ENCODE assay signal across 8 cellular contexts in the genomic region with DNA sequence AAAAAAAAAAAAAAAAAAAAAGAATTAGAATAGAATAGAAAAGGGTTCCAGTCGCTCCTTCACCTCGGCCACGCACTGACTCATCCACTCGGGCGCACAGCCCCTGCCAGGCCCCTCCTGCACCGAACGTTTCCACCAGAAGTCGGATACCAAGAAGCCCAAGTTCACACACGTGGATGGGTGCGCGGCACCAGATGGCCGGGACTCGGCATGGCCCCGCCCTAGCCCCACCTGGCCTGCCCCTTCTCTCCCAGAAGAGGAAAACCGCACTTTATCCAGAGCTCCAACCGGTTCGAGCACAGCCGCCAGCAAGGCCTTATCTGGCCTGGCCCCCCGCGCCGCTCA. TPM values are rescaled to one million over a fixed set of nuclear protein-coding genes. Genes with fewer than 3 reads are reported as not detected.
DNase-seq lines count a peak whose midpoint lies in the region; ATAC-seq, FAIRE-seq and TF ChIP-seq lines count a peak whose summit lies in the region.
"Had no signal": no experiment of that assay in that cellular context is flagged by ENCODE, and none has a peak within 500 bp of the region (broad histone marks: within the 10 kb centered on the region; RNA-seq: fewer than 3 reads in every experiment).

No MANE protein-coding gene starts in this region.

- H3K9me3 Mint-ChIP-seq in stimulated activated effector memory CD8-positive, alpha-beta T cell treated with anti-CD3 and anti-CD28 coated beads, Interleukin-12 subunit alpha, Interleukin-12 subunit beta, amount 100 ng/mL, for 72 hours = peaks cover 2% of the 10 kb centered on the region

- H3K9me3 ChIP-seq in HAP-1 = no peaks in the 10 kb centered on the region
- no peaks in the 10 kb centered on the region for H3K9me3 ChIP-seq in SK-N-MC (ENCODE audit: low read depth, low read length)
- no peaks in the 10 kb centered on the region for H3K9me3 ChIP-seq in esophagus muscularis mucosa
- no peaks in the 10 kb centered on the region for H3K9me3 ChIP-seq in BE2C

- WGBS in esophagus muscularis mucosa = 9% methylated on average over 20 of the region's 21 CpGs

- peaks cover 35% of the 10 kb centered on the region for H3K4me1 Mint-ChIP-seq in stimulated activated effector memory CD8-positive, alpha-beta T cell treated with anti-CD3 and anti-CD28 coated beads, Interleukin-12 subunit alpha, Interleukin-12 subunit beta, amount 100 ng/mL, for 72 hours

- no peak for ATAC-seq in stimulated activated effector memory CD8-positive, alpha-beta T cell treated with anti-CD3 and anti-CD28 coated beads, Interleukin-12 subunit alpha, Interleukin-12 subunit beta, amount 100 ng/mL, for 72 hours
- no peak for ATAC-seq in GM21723 (IDR thresholded peaks at IDR 0.05; ENCODE audit: unreplicated experiment)

- peak overlapping the region; percentile 80 for H3K4me3 Mint-ChIP-seq in stimulated activated effector memory CD8-positive, alpha-beta T cell treated with anti-CD3 and anti-CD28 coated beads, Interleukin-12 subunit alpha, Interleukin-12 subunit beta, amount 100 ng/mL, for 72 hours

- H3K27me3 ChIP-seq in HAP-1 (ENCODE audit: low read depth) (no peaks in the 10 kb centered on the region), esophagus muscularis mucosa (peaks cover 0 to 72% (median 19%) of the 10 kb centered on the region in 4 donors), BE2C (no peaks in the 10 kb centered on the region; the same call in 1 of the 2 replicates)

- DNase-seq in HAP-1 (ENCODE audit: low spot score in 2 of 2) = peak; percentile 50 to 81
- DNase-seq in SK-N-MC (ENCODE audit: low read depth, low spot score) = no peak
- no peak for DNase-seq in esophagus muscularis mucosa (ENCODE audit: extremely low spot score)
- DNase-seq in stimulated activated effector memory CD8-positive, alpha-beta T cell treated with anti-CD3 and anti-CD28 coated beads, Interleukin-12 subunit alpha, Interleukin-12 subunit beta, amount 100 ng/mL, for 72 hours (ENCODE audit: low spot score in 2 of 2) = no peak
- DNase-seq in GM12892 (ENCODE audit: insufficient read length) = no peak
- no peak for DNase-seq in BE2C
- DNase-seq: NCI-H1092 had no signal

- peaks cover 32% of the 10 kb centered on the region for H3K4me1 ChIP-seq in HAP-1
- peaks cover 27 to 56% (median 45%) of the 10 kb centered on the region in 4 donors for H3K4me1 ChIP-seq in esophagus muscularis mucosa
- H3K4me1 ChIP-seq in BE2C = peaks cover 3% of the 10 kb centered on the region; the same call in 1 of the 2 replicates

- TF ChIP-seq POLR2A in esophagus muscularis mucosa (IDR thresholded peaks at IDR 0.05; ENCODE audit: low read depth) (no peak), GM12892 (IDR thresholded peaks at IDR 0.05; ENCODE audit: low read depth, low read length) (no peak)

- H3K27ac Mint-ChIP-seq in stimulated activated effector memory CD8-positive, alpha-beta T cell treated with anti-CD3 and anti-CD28 coated beads, Interleukin-12 subunit alpha, Interleukin-12 subunit beta, amount 100 ng/mL, for 72 hours = no peak overlapping the region

- intact Hi-C loops in esophagus muscularis mucosa (cut with DNase I) = no loop called here

- peak overlapping the region; percentile 27 for H3K4me3 ChIP-seq in HAP-1
- peak overlapping the region; percentile 80 for H3K4me3 ChIP-seq in SK-N-MC
- H3K4me3 ChIP-seq in esophagus muscularis mucosa = peak overlapping the region; percentile 53 to 67 (median 54)
- no peak overlapping the region for H3K4me3 ChIP-seq in BE2C (ENCODE audit: low read depth, low read length)

- TF ChIP-seq CTCF in esophagus muscularis mucosa (IDR thresholded peaks at IDR 0.05) (no peak), BE2C (IDR thresholded peaks at IDR 0.05; ENCODE audit: low read depth, low read length) (no peak)

- no peak for TF ChIP-seq EP300 in esophagus muscularis mucosa (IDR thresholded peaks at IDR 0.05)

- no peak for FAIRE-seq in GM12892 (lab: Jason Lieb, UNC)

- H3K36me3 ChIP-seq in HAP-1 (replicated peaks) = 0 out of 2 replicates have a peak, but pooled peaks cover 4% of the 10 kb centered on the region
- no peaks in the 10 kb centered on the region for H3K36me3 ChIP-seq in SK-N-MC (ENCODE audit: insufficient read depth, low read length)
- peaks cover 0 to 9% (median 8%) of the 10 kb centered on the region in 4 donors for H3K36me3 ChIP-seq in esophagus muscularis mucosa
- no peaks in the 10 kb centered on the region for H3K36me3 ChIP-seq in BE2C

- H3K9ac ChIP-seq in SK-N-MC (ENCODE audit: insufficient read length) = no peak overlapping the region

- no peaks in the 10 kb centered on the region for H3K36me3 Mint-ChIP-seq in stimulated activated effector memory CD8-positive, alpha-beta T cell treated with anti-CD3 and anti-CD28 coated beads, Interleukin-12 subunit alpha, Interleukin-12 subunit beta, amount 100 ng/mL, for 72 hours

- in situ Hi-C loops in HAP-1 (cut with MboI; ENCODE audit: low sequenced_read_pairs) = loop anchor here (5.0 kb wide), 1 partner anchor 54 kb away; the partner anchor contains the start of gene SNAPC2

- H3K27ac ChIP-seq in SK-N-MC (no peak overlapping the region), esophagus muscularis mucosa (replicated peaks in 1 of 4) (no peak overlapping the region)

RNA-seq across cellular contexts. Expression of gene PRR36, which starts 5.9 kb away (rescaled TPM):
- under 1 TPM in 1 of 4 donors, not detected in 3; 0.52 TPM for total RNA-seq in esophagus muscularis mucosa
- not detected for polyA plus RNA-seq in GM12892 (2012; ENCODE audit: missing spikeins)
- polyA plus RNA-seq in BE2C (2012; ENCODE audit: insufficient read depth, insufficient read length, low read depth) = 5.3 TPM

RNA-seq across cellular contexts. Expression of gene LRRC8E, which starts 20.0 kb away (rescaled TPM):
- total RNA-seq in esophagus muscularis mucosa = 1 to 10 TPM in 1 of 4 donors, under 1 TPM in 2, not detected in 1; 0.33 to 1.0 (median 0.46) TPM
- polyA plus RNA-seq in GM12892 (2012; ENCODE audit: missing spikeins) = not detected
- polyA plus RNA-seq in BE2C (2012; ENCODE audit: insufficient read depth, insufficient read length, low read depth) = 0.45 TPM

RNA-seq across cellular contexts. Expression of gene MAP2K7, which starts 35.4 kb away (rescaled TPM):
- 10 to 100 TPM; 17.2 to 31.9 (median 24.5) TPM for total RNA-seq in esophagus muscularis mucosa
- 10.2 TPM for polyA plus RNA-seq in GM12892 (2012; ENCODE audit: missing spikeins)
- polyA plus RNA-seq in BE2C (2012; ENCODE audit: insufficient read depth, insufficient read length, low read depth) = 86.4 TPM

RNA-seq across cellular contexts. Expression of gene EVI5L, which starts 38.3 kb away (rescaled TPM):
- total RNA-seq in esophagus muscularis mucosa = 10 to 100 TPM; 19.9 to 42.0 (median 29.2) TPM
- 7.0 TPM for polyA plus RNA-seq in GM12892 (2012; ENCODE audit: missing spikeins)
- 22.4 TPM for polyA plus RNA-seq in BE2C (2012; ENCODE audit: insufficient read depth, insufficient read length, low read depth)

RNA-seq across cellular contexts. Expression of gene TGFBR3L, which starts 46.3 kb away (rescaled TPM):
- 1 to 10 TPM; 2.2 to 8.3 (median 6.1) TPM for total RNA-seq in esophagus muscularis mucosa
- not detected for polyA plus RNA-seq in GM12892 (2012; ENCODE audit: missing spikeins)
- 20.0 TPM for polyA plus RNA-seq in BE2C (2012; ENCODE audit: insufficient read depth, insufficient read length, low read depth)

Comparison
In these comparisons a context has a peak if more than half of its experiments do, and no peak if none do; other contexts are left out.
1. DNase-seq: peak in HAP-1 (2 of 2); none in SK-N-MC (single experiment), esophagus muscularis mucosa (single experiment), stimulated activated effector memory CD8-positive, alpha-beta T cell treated with anti-CD3 and anti-CD28 coated beads, Interleukin-12 subunit alpha, Interleukin-12 subunit beta, amount 100 ng/mL, for 72 hours (0 of 2), GM12892 (single experiment) and BE2C (single experiment).